In genomic region chr18:41783065-41783818, GRCh38 we compare ENCODE assay signal across 24 cellular contexts.
DNase-seq lines count a peak whose midpoint lies in the region; ATAC-seq, FAIRE-seq and TF ChIP-seq lines count a peak whose summit lies in the region.
"Had no signal": no experiment of that assay in that cellular context is flagged by ENCODE, and none has a peak within 500 bp of the region (broad histone marks: within the 10 kb centered on the region; RNA-seq: fewer than 3 reads in every experiment).

No MANE protein-coding gene starts in this region.

- no TSS peak for BruUV-seq in PC-9 (replicated peaks; lab: Mats Ljungman, UMichigan)

- ATAC-seq in A549 (no peak), HG02798 (IDR thresholded peaks at IDR 0.05; ENCODE audit: poor library complexity, unreplicated experiment) (peak; percentile 38), GM18511 (IDR thresholded peaks at IDR 0.05; ENCODE audit: unreplicated experiment) (no peak)
- ATAC-seq: PC-3 had no signal

- H3K79me2 ChIP-seq in OCI-LY3 (ENCODE audit: low read length) (no peaks in the 10 kb centered on the region), keratinocyte (ENCODE audit: control insufficient read depth, insufficient read depth, low read length) (no peaks in the 10 kb centered on the region), PC-9 (ENCODE audit: low read depth) (no peaks in the 10 kb centered on the region)

- no peak for FAIRE-seq in A549 (lab: Jason Lieb, UNC)
- no peak for FAIRE-seq in keratinocyte (lab: Jason Lieb, UNC)
- FAIRE-seq: G401.6, GM12892, GM18507, GM19239, H54 had no signal

- H3K9ac ChIP-seq in OCI-LY3 (ENCODE audit: low read length) (no peak overlapping the region), keratinocyte (ENCODE audit: control insufficient read depth, extremely low read depth, insufficient read depth, low read length) (no peak overlapping the region)

- WGBS in A549 (ENCODE audit: missing lambda C conversion rate) = 4% methylated on average over 5 of the region's 5 CpGs

- no peak overlapping the region for H3K27ac ChIP-seq in A549
- H3K27ac ChIP-seq in OCI-LY3 (ENCODE audit: low read length) = no peak overlapping the region
- H3K27ac ChIP-seq in keratinocyte (ENCODE audit: control insufficient read depth, insufficient read depth, low read length) = no peak overlapping the region
- no peak overlapping the region for H3K27ac ChIP-seq in PC-9
- H3K27ac ChIP-seq: C4-2B, RWPE1, SK-N-MC had no signal

- no peaks in the 10 kb centered on the region for H3K27me3 ChIP-seq in OCI-LY3 (ENCODE audit: low read depth, low read length)
- H3K27me3 ChIP-seq in keratinocyte (ENCODE audit: control insufficient read depth, extremely low read depth, insufficient read depth, low read length) = no peaks in the 10 kb centered on the region
- H3K27me3 ChIP-seq in PC-9 (ENCODE audit: insufficient read depth, low read depth) = no peaks in the 10 kb centered on the region
- H3K27me3 ChIP-seq in MG63 = no peaks in the 10 kb centered on the region

- no peak for TF ChIP-seq EP300 in A549 (IDR thresholded peaks at IDR 0.05)

- H3K4me3 ChIP-seq in A549 (no peak overlapping the region), OCI-LY3 (ENCODE audit: low read length) (peak overlapping the region; percentile 1; the same call in 1 of the 2 replicates), keratinocyte (ENCODE audit: control insufficient read depth in 2 of 3, extremely low read depth in 1 of 3, insufficient read depth in 2 of 3, low read depth in 1 of 3, low read length in 3 of 3) (no peak overlapping the region), PC-9 (no peak overlapping the region), MG63 (no peak overlapping the region)
- H3K4me3 ChIP-seq: SK-N-MC had no signal

- H3K9me3 ChIP-seq in A549 (no peaks in the 10 kb centered on the region), OCI-LY3 (ENCODE audit: insufficient read depth, low read length) (no peaks in the 10 kb centered on the region), keratinocyte (ENCODE audit: control insufficient read depth, low read depth, low read length) (no peaks in the 10 kb centered on the region), PC-9 (ENCODE audit: insufficient read depth, low read depth) (no peaks in the 10 kb centered on the region), MG63 (no peaks in the 10 kb centered on the region)

- TF ChIP-seq POLR2A in A549 (IDR thresholded peaks at IDR 0.05; ENCODE audit: low read length) = no peak

- H3K9me1 ChIP-seq in keratinocyte (ENCODE audit: control insufficient read depth, extremely low read depth, insufficient read depth, low read length) = no peaks in the 10 kb centered on the region

- H3K4me1 ChIP-seq in A549 (no peaks in the 10 kb centered on the region), OCI-LY3 (ENCODE audit: low read length) (peaks cover 16% of the 10 kb centered on the region), keratinocyte (ENCODE audit: control insufficient read depth, extremely low read depth, insufficient read depth, low read length) (peaks cover 12% of the 10 kb centered on the region), PC-9 (replicated peaks; ENCODE audit: insufficient read depth) (no peaks in the 10 kb centered on the region)

- H4K20me1 ChIP-seq in OCI-LY3 (ENCODE audit: insufficient read depth, low read length) = no peaks in the 10 kb centered on the region
- H4K20me1 ChIP-seq in keratinocyte (ENCODE audit: control insufficient read depth, extremely low read depth, insufficient read depth, low read length) = no peaks in the 10 kb centered on the region
- H4K20me1 ChIP-seq in PC-9 (ENCODE audit: insufficient read depth) = no peaks in the 10 kb centered on the region

- intact Hi-C loops in PC-9 (cut with micrococcal nuclease; ENCODE audit: unreplicated experiment) = no loop called here

- POLR2A ChIA-PET in A549 (lab: Yijun Ruan, JAX) = no interaction called here
- POLR2A ChIA-PET in PC-9 (lab: Charles Lee; ENCODE audit: unreplicated experiment) = no interaction called here

- TF ChIP-seq CTCF in A549 (IDR thresholded peaks at IDR 0.05) (no peak), OCI-LY3 (IDR thresholded peaks at IDR 0.05; ENCODE audit: low read depth, low read length) (no peak), keratinocyte (optimal IDR thresholded peaks at IDR 0.05 in 1 of 3, IDR thresholded peaks at IDR 0.05 in 1 of 3, conservative IDR thresholded peaks at IDR 0.05 in 1 of 3; ENCODE audit: extremely low read depth in 1 of 3, insufficient read depth in 2 of 3, low read length in 3 of 3) (no peak), PC-9 (conservative IDR thresholded peaks at IDR 0.05) (no peak)

- no peaks in the 10 kb centered on the region for H3F3A ChIP-seq in PC-9 (ENCODE audit: insufficient read depth, low read depth)

- no peaks in the 10 kb centered on the region for H3K9me2 ChIP-seq in PC-9 (ENCODE audit: insufficient read depth)

- H3K36me3 ChIP-seq in OCI-LY3 (replicated peaks; ENCODE audit: low read depth, low read length) = no peaks in the 10 kb centered on the region
- H3K36me3 ChIP-seq in keratinocyte (ENCODE audit: control insufficient read depth in 2 of 2, extremely low read depth in 1 of 2, insufficient read depth in 2 of 2, low read length in 2 of 2) = no peaks in the 10 kb centered on the region
- H3K36me3 ChIP-seq in PC-9 (ENCODE audit: low read depth) = no peaks in the 10 kb centered on the region
- no peaks in the 10 kb centered on the region for H3K36me3 ChIP-seq in MG63

- CTCF ChIA-PET in A549 (lab: Yijun Ruan, JAX) (no interaction called here), PC-9 (lab: Charles Lee) (no interaction called here)

- H2AFZ ChIP-seq in OCI-LY3 (ENCODE audit: low read depth, low read length) = no peak overlapping the region
- H2AFZ ChIP-seq in keratinocyte (ENCODE audit: control insufficient read depth, low read length) = peak overlapping the region; percentile 16
- H2AFZ ChIP-seq in PC-9 = no peak overlapping the region

- no peak for TF ChIP-seq RAD21 in A549 (conservative IDR thresholded peaks at IDR 0.05 in 1 of 2, IDR thresholded peaks at IDR 0.05 in 1 of 2)

- no peak overlapping the region for H3K4me2 ChIP-seq in A549
- H3K4me2 ChIP-seq in OCI-LY3 (ENCODE audit: low read length) = peak overlapping the region; percentile 47
- H3K4me2 ChIP-seq in keratinocyte (ENCODE audit: control insufficient read depth, extremely low read depth, insufficient read depth, low read depth, low read length) = no peak overlapping the region
- H3K4me2 ChIP-seq in PC-9 = no peak overlapping the region

- dilution Hi-C loops in keratinocyte (cut with MboI; ENCODE audit: extremely low pct_ligation_motif_present, low sequenced_read_pairs) = no loop called here

- DNase-seq in A549 (ENCODE audit: low read depth in 1 of 2, low spot score in 1 of 2) = no peak
- no peak for DNase-seq in keratinocyte (ENCODE audit: low read depth, low spot score)
- DNase-seq in PC-9 = no peak
- DNase-seq in MV-4-11 (lab: John Stamatoyannopoulos, UW) = no peak
- DNase-seq in MG63 = no peak
- DNase-seq: NCI-H1092 treated with DMSO at 0.1 percent for 48 hours, NCI-H146, NCI-H2029, NCI-H226, NCI-H510A treated with DMSO at 0.1 percent for 48 hours, PC-3, SHP77 treated with DMSO at 0.1 percent for 48 hours, SW 1271 had no signal

TF ChIP-seq in A549, 52 proteins besides CTCF, POLR2A, EP300 and RAD21:
- TF ChIP-seq MAFK (IDR thresholded peaks at IDR 0.05; ENCODE audit: partially characterized antibody) = peak; percentile 64
- TF ChIP-seq HOXB5 (CRISPR knock-in tag; IDR thresholded peaks at IDR 0.05) = no peak
- TF ChIP-seq HES2 (IDR thresholded peaks at IDR 0.05) = no peak
- no peak for TF ChIP-seq RFX5 (IDR thresholded peaks at IDR 0.05)
- TF ChIP-seq EHMT2 (IDR thresholded peaks at IDR 0.05; ENCODE audit: low read depth) = no peak
